In the genomic region with DNA sequence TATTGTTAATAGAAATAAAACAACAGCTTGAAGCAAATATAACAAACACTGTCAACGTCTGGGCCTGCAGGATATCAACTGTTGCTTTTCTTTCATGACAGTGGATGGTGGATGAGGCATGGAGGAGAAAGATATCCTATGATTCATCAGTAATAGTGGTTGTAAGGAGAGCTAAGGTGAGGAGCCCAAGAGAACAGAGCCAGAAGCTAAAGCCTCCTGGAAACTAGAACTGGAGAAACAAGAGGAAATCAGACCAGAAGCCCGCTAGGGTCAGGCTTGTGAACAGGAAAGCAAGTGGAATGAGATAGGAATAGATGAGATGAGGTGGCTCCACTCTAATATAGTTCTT, we compare ENCODE assay signal across 1 cellular context.
TF ChIP-seq lines count a peak whose summit lies in the region.

No MANE protein-coding gene starts in this region.

TF ChIP-seq in IMR-90, 13 proteins besides CTCF, POLR2A, EP300 and RAD21:
- TF ChIP-seq MAZ (IDR thresholded peaks at IDR 0.05; ENCODE audit: borderline replicate concordance, low read depth, low read length) (no peak), NFE2L2 (IDR thresholded peaks at IDR 0.05; ENCODE audit: low read depth, low read length) (no peak), CHD1 (IDR thresholded peaks at IDR 0.05; ENCODE audit: low read depth, low read length) (no peak), BHLHE40 (IDR thresholded peaks at IDR 0.05; ENCODE audit: low read depth, low read length) (no peak), FOS (IDR thresholded peaks at IDR 0.05; ENCODE audit: low read depth, low read length) (no peak), SMC3 (IDR thresholded peaks at IDR 0.05; ENCODE audit: low read depth, low read length) (no peak), RCOR1 (IDR thresholded peaks at IDR 0.05; ENCODE audit: insufficient replicate concordance, low read length) (no peak), MXI1 (IDR thresholded peaks at IDR 0.05; ENCODE audit: borderline replicate concordance, low read depth, low read length) (no peak), CEBPB (IDR thresholded peaks at IDR 0.05; ENCODE audit: low read depth, low read length) (no peak), MAFK (IDR thresholded peaks at IDR 0.05; ENCODE audit: low read depth, low read length) (no peak), RFX5 (IDR thresholded peaks at IDR 0.05; ENCODE audit: low read depth, low read length) (no peak)
- TF ChIP-seq, protein P1, sequence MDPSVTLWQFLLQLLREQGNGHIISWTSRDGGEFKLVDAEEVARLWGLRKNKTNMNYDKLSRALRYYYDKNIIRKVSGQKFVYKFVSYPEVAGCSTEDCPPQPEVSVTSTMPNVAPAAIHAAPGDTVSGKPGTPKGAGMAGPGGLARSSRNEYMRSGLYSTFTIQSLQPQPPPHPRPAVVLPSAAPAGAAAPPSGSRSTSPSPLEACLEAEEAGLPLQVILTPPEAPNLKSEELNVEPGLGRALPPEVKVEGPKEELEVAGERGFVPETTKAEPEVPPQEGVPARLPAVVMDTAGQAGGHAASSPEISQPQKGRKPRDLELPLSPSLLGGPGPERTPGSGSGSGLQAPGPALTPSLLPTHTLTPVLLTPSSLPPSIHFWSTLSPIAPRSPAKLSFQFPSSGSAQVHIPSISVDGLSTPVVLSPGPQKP (IDR thresholded peaks at IDR 0.05; ENCODE audit: borderline replicate concordance, low read depth, low read length), result no peak
- TF ChIP-seq, protein P2, sequence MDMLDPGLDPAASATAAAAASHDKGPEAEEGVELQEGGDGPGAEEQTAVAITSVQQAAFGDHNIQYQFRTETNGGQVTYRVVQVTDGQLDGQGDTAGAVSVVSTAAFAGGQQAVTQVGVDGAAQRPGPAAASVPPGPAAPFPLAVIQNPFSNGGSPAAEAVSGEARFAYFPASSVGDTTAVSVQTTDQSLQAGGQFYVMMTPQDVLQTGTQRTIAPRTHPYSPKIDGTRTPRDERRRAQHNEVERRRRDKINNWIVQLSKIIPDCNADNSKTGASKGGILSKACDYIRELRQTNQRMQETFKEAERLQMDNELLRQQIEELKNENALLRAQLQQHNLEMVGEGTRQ (IDR thresholded peaks at IDR 0.05; ENCODE audit: low read depth, low read length), result no peak
